31 cellular contexts compared by ENCODE assay signal in the genomic region with DNA sequence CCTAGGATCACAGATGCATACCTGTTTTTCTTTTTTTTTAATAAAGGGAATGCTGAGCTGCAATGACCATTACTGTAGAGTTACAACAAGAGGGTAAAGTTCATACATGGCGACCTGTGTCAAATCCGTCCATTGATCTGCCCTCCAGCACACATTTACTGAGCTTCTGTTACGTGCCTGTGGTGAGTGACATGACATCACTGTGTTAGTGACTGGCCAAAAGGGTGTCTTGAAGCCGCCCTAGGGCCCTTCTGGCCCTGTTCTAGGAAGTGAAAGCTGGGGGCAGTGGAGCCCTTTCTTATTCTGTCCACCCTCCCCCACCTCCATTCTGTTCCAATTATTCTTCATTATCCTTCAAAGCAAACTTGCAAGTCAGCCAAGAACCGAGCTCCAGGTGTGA.
DNase-seq lines count a peak whose midpoint lies in the region; ATAC-seq, FAIRE-seq and TF ChIP-seq lines count a peak whose summit lies in the region.
"Had no signal": no experiment of that assay in that cellular context is flagged by ENCODE, and none has a peak within 500 bp of the region (broad histone marks: within the 10 kb centered on the region; RNA-seq: fewer than 3 reads in every experiment).

No MANE protein-coding gene starts in this region.

- H2BK5ac ChIP-seq in H1 (ENCODE audit: low read depth, low read length), result no peak overlapping the region
- H2BK5ac ChIP-seq in mesenchymal stem cell (ENCODE audit: low read depth, low read length, poor library complexity, severe bottlenecking), result no peak overlapping the region

- no peak overlapping the region; a peak in 1 of 4 replicates for H3K4me2 ChIP-seq in H1 (ENCODE audit: insufficient read depth in 1 of 2, low read depth in 2 of 2, low read length in 2 of 2)
- H3K4me2 ChIP-seq in mesenchymal stem cell (ENCODE audit: low read length, poor library complexity, severe bottlenecking), result no peak overlapping the region

- H2AFZ ChIP-seq in H1 (ENCODE audit: low read length) (no peak overlapping the region), mesenchymal stem cell (ENCODE audit: low read depth, low read length) (no peak overlapping the region)

- TF ChIP-seq RAD21 in H1 (IDR thresholded peaks at IDR 0.05 in 1 of 2, conservative IDR thresholded peaks at IDR 0.05 in 1 of 2; ENCODE audit: low read depth in 2 of 2, low read length in 2 of 2), result no peak

- H3K18ac ChIP-seq in H1 (ENCODE audit: extremely low read depth, low read length) (no peak overlapping the region; the same call in 1 of the 2 replicates), mesenchymal stem cell (ENCODE audit: low read depth in 1 of 2, low read length in 2 of 2) (no peak overlapping the region)

- peaks cover 0 to 5% (median 3%) of the 10 kb centered on the region in 4 experiments; a peak in 3 of 7 replicates for H3K4me1 ChIP-seq in H1 (replicated peaks in 1 of 4; ENCODE audit: control insufficient read depth in 3 of 4, insufficient read depth in 4 of 4, low read length in 3 of 4)
- H3K4me1 ChIP-seq in mesenchymal stem cell (ENCODE audit: control insufficient read depth, insufficient read depth, low read depth, low read length), result peaks cover 4% of the 10 kb centered on the region
- H3K4me1 ChIP-seq: stomach, thyroid gland had no signal

- H4K91ac ChIP-seq in H1 (replicated peaks; ENCODE audit: insufficient read length, low read length) (peak overlapping the region; percentile 68), mesenchymal stem cell (ENCODE audit: low read length) (no peak overlapping the region)

- no peak overlapping the region for H3K56ac ChIP-seq in H1 (replicated peaks; ENCODE audit: insufficient read length, low read depth, low read length)

- H3K36me3 ChIP-seq in H1 (ENCODE audit: control insufficient read depth in 2 of 4, insufficient read depth in 4 of 4, low read length in 3 of 4), result no peaks in the 10 kb centered on the region
- no peaks in the 10 kb centered on the region for H3K36me3 ChIP-seq in mesenchymal stem cell (ENCODE audit: control insufficient read depth in 1 of 2, insufficient read depth in 2 of 2, low read depth in 1 of 2, low read length in 2 of 2)
- H3K36me3 ChIP-seq: ovary, stomach, thyroid gland had no signal

- H4K8ac ChIP-seq in H1 (ENCODE audit: extremely low read depth, insufficient read depth, low read length) (no peak overlapping the region), mesenchymal stem cell (ENCODE audit: low read length) (no peak overlapping the region)

- H3K14ac ChIP-seq in H1 (ENCODE audit: insufficient read length), result no peak overlapping the region
- H3K14ac ChIP-seq in mesenchymal stem cell (ENCODE audit: low read length in 2 of 2), result no peak overlapping the region

- peak; percentile 45 for FAIRE-seq in H1 (lab: Jason Lieb, UNC)
- FAIRE-seq: bronchial epithelial cell, colon, GM18507 had no signal

- no peaks in the 10 kb centered on the region; a peak in 1 of 7 replicates for H3K27me3 ChIP-seq in H1 (replicated peaks in 1 of 4; ENCODE audit: control insufficient read depth in 3 of 4, extremely low read depth in 1 of 4, insufficient read depth in 3 of 4, low read length in 3 of 4)
- H3K27me3 ChIP-seq in mesenchymal stem cell (ENCODE audit: control insufficient read depth in 1 of 2, insufficient read depth in 1 of 2, low read length in 2 of 2), result peaks cover 2 to 79% of the 10 kb centered on the region in 2 experiments
- H3K27me3 ChIP-seq: ovary, thyroid gland had no signal

- no peaks in the 10 kb centered on the region for H4K20me1 ChIP-seq in H1 (replicated peaks in 1 of 2; ENCODE audit: control insufficient read depth in 1 of 2, insufficient read depth in 2 of 2, low read length in 2 of 2)

- no peak overlapping the region for H3K9ac ChIP-seq in H1 (replicated peaks in 1 of 4; ENCODE audit: extremely low read depth in 1 of 4, low read depth in 3 of 4, low read length in 3 of 4)
- no peak overlapping the region for H3K9ac ChIP-seq in mesenchymal stem cell (ENCODE audit: low read length)

- H2BK15ac ChIP-seq in H1 (ENCODE audit: low read length), result no peak overlapping the region
- no peak overlapping the region for H2BK15ac ChIP-seq in mesenchymal stem cell (ENCODE audit: low read depth, poor library complexity, severe bottlenecking)

- TF ChIP-seq POLR2A in H1 (IDR thresholded peaks at IDR 0.05; ENCODE audit: control extremely low read depth in 1 of 2, low read depth in 2 of 2, low read length in 2 of 2), result no peak

- H3K79me1 ChIP-seq in H1 (ENCODE audit: low read depth, low read length), result no peaks in the 10 kb centered on the region
- no peaks in the 10 kb centered on the region for H3K79me1 ChIP-seq in mesenchymal stem cell (replicated peaks; ENCODE audit: low read length, poor library complexity, severe bottlenecking)

- no peaks in the 10 kb centered on the region for H3K9me3 ChIP-seq in H1 (ENCODE audit: insufficient read depth in 2 of 2, low read depth in 1 of 2, low read length in 1 of 2)
- no peaks in the 10 kb centered on the region for H3K9me3 ChIP-seq in mesenchymal stem cell (ENCODE audit: control insufficient read depth, low read length)
- H3K9me3 ChIP-seq: ovary, stomach, thyroid gland had no signal

- H3K23ac ChIP-seq in H1 (ENCODE audit: insufficient read length) (no peak overlapping the region), mesenchymal stem cell (ENCODE audit: low read length in 2 of 2) (no peak overlapping the region)

- 82% methylated on average over 5 of the region's 5 CpGs; no CpG with 5 or more reads in 1 of the 2 experiments for WGBS in H1 (ENCODE audit: extremely low coverage in 1 of 2, insufficient coverage in 1 of 2, insufficient read length in 1 of 2, insufficient replicate concordance in 2 of 2, low coverage in 1 of 2, low lambda C conversion rate in 2 of 2, missing lambda C conversion rate in 1 of 2), 2 experiments
- 79% methylated on average over 3 of the region's 5 CpGs for WGBS in mesenchymal stem cell

- H2AK5ac ChIP-seq in H1 (ENCODE audit: low read depth, low read length) (no peak overlapping the region), mesenchymal stem cell (ENCODE audit: low read length, severe bottlenecking) (no peak overlapping the region)

- no peaks in the 10 kb centered on the region for H3K79me2 ChIP-seq in H1 (ENCODE audit: control insufficient read depth in 1 of 2, insufficient read depth in 2 of 2, low read length in 2 of 2)

- DNase-seq in NCI-H1105 treated with DMSO at 0.1 percent for 48 hours (lab: John Stamatoyannopoulos, UW) (peak; percentile 1), NCI-H1105 (lab: John Stamatoyannopoulos, UW) (no peak), NOMO-1 (lab: John Stamatoyannopoulos, UW; ENCODE audit: unreplicated experiment in 2 of 2) (peak; percentile 29 to 34), H1 (ENCODE audit: low read depth in 1 of 2, low spot score in 2 of 2) (no peak), mesenchymal stem cell (no peak), GF-D8 (lab: John Stamatoyannopoulos, UW) (no peak)
- DNase-seq: 8988T; activated CD4-positive, alpha-beta memory T cell treated with anti-CD3 and anti-CD28 coated beads, Interleukin-2, amount 10 ng/mL, durations not matched to agents 7 days and 5 days; activated CD4-positive, alpha-beta T cell treated with anti-CD3 and anti-CD28 coated beads for 1 hour; activated CD8-positive, alpha-beta memory T cell treated with anti-CD3 and anti-CD28 coated beads, Interleukin-2, amount 50 U/mL, for 48 hours; amygdala; CD4-positive, alpha-beta T cell; effector memory CD4-positive, alpha-beta T cell; head of caudate nucleus; kidney glomerular epithelial cell; NCI-H1694; NCI-H2171 treated with DMSO at 0.1 percent for 48 hours; NCI-H524; nephron progenitor cell; ovary; stimulated activated CD8-positive, alpha-beta memory T cell treated with anti-CD3 and anti-CD28 coated beads, Interleukin-4, amount 100 ng/mL, for 48 hours; stomach; T-helper 17 cell; thyroid gland had no signal

- POLR2A ChIA-PET in H1 (lab: Charles Lee; ENCODE audit: partially characterized antibody), result interaction anchor here (0.9 to 1.2 kb wide), 4 partner anchors 10 to 65 kb away, joined by 3 to 4 read pairs (median 3); no protein-coding TSS in a partner anchor

- peak overlapping the region; percentile 13 for H2BK120ac ChIP-seq in H1 (replicated peaks; ENCODE audit: low read depth, low read length)
- H2BK120ac ChIP-seq in mesenchymal stem cell (ENCODE audit: low read depth, low read length), result no peak overlapping the region

- peak overlapping the region; percentile 77; the same call in 1 of the 2 replicates for H2BK12ac ChIP-seq in H1 (ENCODE audit: low read depth, low read length)
- H2BK12ac ChIP-seq in mesenchymal stem cell (ENCODE audit: low read length in 2 of 2), result no peak overlapping the region

- ATAC-seq in GM18868 (IDR thresholded peaks at IDR 0.05; ENCODE audit: unreplicated experiment), result peak; percentile 63
- ATAC-seq in GM18858 (IDR thresholded peaks at IDR 0.05; ENCODE audit: unreplicated experiment), result no peak
- ATAC-seq: SK-N-SH treated with all-trans-retinoic acid at 6 μM for 48 hours, T-helper 17 cell had no signal

- TF ChIP-seq EP300 in H1 (IDR thresholded peaks at IDR 0.05; ENCODE audit: borderline replicate concordance in 1 of 2, low read depth in 2 of 2, low read length in 2 of 2), result no peak

- H3K4ac ChIP-seq in H1 (replicated peaks; ENCODE audit: insufficient read length, low read depth, low read length) (no peak overlapping the region), mesenchymal stem cell (ENCODE audit: low read depth in 1 of 2, low read length in 2 of 2) (no peak overlapping the region)

- TF ChIP-seq CTCF in H1 (IDR thresholded peaks at IDR 0.05; ENCODE audit: control extremely low read depth in 1 of 3, insufficient read depth in 1 of 3, low read depth in 1 of 3, low read length in 3 of 3), result no peak

- H2BK20ac ChIP-seq in H1 (ENCODE audit: low read length), result peak overlapping the region; percentile 84

- peak overlapping the region; percentile 28 for H4K5ac ChIP-seq in H1 (ENCODE audit: insufficient read length, low read depth, low read length)

- H3K23me2 ChIP-seq in H1 (ENCODE audit: low read depth, low read length), result no peaks in the 10 kb centered on the region

- CTCF ChIA-PET in H1 (lab: Charles Lee; ENCODE audit: partially characterized antibody), result interaction anchor here (0.7 to 5.7 kb wide), 11 partner anchors 10 to 248 kb away, joined by 3 to 45 read pairs (median 4); no protein-coding TSS in a partner anchor

- H3K27ac ChIP-seq in H1 (ENCODE audit: low read depth, low read length) (no peak overlapping the region), mesenchymal stem cell (ENCODE audit: low read length, poor library complexity, severe bottlenecking) (no peak overlapping the region)
- H3K27ac ChIP-seq: ovary, skin epidermis, stomach, thyroid gland had no signal

- H3K4me3 ChIP-seq in H1 (ENCODE audit: extremely low read depth in 1 of 4, insufficient read depth in 2 of 4, low read depth in 3 of 4, low read length in 4 of 4) (no peak overlapping the region), mesenchymal stem cell (ENCODE audit: insufficient read depth in 1 of 2, low read depth in 1 of 2, low read length in 2 of 2) (no peak overlapping the region)
- H3K4me3 ChIP-seq: ovary, skin epidermis, stomach, thyroid gland had no signal

Comparison
In these comparisons a context has a peak if more than half of its experiments do, and no peak if none do; other contexts are left out.
1. DNase-seq: peak in NCI-H1105 treated with DMSO at 0.1 percent for 48 hours (single experiment) and NOMO-1 (2 of 2); none in NCI-H1105 (single experiment), H1 (0 of 2), mesenchymal stem cell (single experiment) and GF-D8 (single experiment).